Comparison of ENCODE assay signal across 1 cellular context in the genomic region with DNA sequence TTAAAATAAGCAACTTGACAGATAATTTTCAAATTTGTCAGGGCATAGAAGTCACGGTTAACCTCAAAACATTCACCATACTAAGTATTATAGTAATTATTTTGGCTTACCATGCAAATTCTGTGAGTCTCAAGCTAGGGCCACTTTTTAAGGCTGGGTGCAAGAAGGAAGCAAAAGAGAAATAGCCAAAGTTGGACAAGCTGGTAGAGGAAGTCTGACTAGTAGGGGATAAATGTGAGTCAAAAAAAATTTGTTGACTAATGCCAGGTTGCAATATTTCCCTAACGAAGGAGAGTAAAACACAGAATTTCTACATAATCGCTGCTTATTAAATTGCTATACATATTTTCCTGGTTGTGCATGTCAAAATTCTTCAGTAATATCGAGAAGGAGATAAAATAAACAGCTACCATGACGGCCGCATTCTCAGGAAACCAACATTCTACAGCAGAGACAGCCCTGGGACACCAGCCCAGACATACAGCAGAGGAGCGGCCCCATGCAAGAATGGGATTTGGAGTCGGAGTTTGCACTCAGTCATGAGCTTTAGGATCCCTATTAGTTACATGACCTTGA.
TF ChIP-seq lines count a peak whose summit lies in the region.

No MANE protein-coding gene starts in this region.

TF ChIP-seq in IMR-90, 13 proteins besides CTCF, POLR2A, EP300 and RAD21 (continued from another document):
- TF ChIP-seq, protein P1, sequence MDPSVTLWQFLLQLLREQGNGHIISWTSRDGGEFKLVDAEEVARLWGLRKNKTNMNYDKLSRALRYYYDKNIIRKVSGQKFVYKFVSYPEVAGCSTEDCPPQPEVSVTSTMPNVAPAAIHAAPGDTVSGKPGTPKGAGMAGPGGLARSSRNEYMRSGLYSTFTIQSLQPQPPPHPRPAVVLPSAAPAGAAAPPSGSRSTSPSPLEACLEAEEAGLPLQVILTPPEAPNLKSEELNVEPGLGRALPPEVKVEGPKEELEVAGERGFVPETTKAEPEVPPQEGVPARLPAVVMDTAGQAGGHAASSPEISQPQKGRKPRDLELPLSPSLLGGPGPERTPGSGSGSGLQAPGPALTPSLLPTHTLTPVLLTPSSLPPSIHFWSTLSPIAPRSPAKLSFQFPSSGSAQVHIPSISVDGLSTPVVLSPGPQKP (IDR thresholded peaks at IDR 0.05; ENCODE audit: borderline replicate concordance, low read depth, low read length): no peak
- TF ChIP-seq RCOR1 (IDR thresholded peaks at IDR 0.05; ENCODE audit: insufficient replicate concordance, low read length) (no peak), BHLHE40 (IDR thresholded peaks at IDR 0.05; ENCODE audit: low read depth, low read length) (no peak), CHD1 (IDR thresholded peaks at IDR 0.05; ENCODE audit: low read depth, low read length) (no peak), MAFK (IDR thresholded peaks at IDR 0.05; ENCODE audit: low read depth, low read length) (no peak; the same call in 1 of the 2 replicates), RFX5 (IDR thresholded peaks at IDR 0.05; ENCODE audit: low read depth, low read length) (no peak), MAZ (IDR thresholded peaks at IDR 0.05; ENCODE audit: borderline replicate concordance, low read depth, low read length) (no peak)
